18 cellular contexts compared by ENCODE assay signal in the genomic region with DNA sequence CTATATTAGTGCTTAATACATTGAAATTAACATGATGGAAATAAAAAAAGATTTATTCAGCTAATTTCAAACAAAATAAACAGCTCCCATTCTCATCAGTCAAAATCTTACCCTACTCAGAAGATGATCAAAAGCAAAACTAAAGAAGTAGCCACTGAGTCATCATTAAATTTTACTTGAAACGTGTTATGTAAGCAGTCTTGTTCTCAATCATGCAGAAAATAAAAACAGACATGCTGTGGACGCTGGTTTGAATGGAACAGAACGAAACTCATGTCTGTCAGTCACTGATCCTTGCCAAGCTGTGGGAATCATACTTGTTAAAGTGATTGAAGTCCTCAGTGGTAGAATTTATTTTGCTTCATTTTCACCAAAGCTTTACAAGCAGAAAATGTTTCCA.
A peak's percentile ranks its signal among the peaks of the same experiment; 100 is the strongest.
DNase-seq lines count a peak whose midpoint lies in the region; ATAC-seq lines count a peak whose summit lies in the region.
"Had no signal": no experiment of that assay in that cellular context is flagged by ENCODE, and none has a peak within 500 bp of the region (broad histone marks: within the 10 kb centered on the region; RNA-seq: fewer than 3 reads in every experiment).

No MANE protein-coding gene starts in this region.

- ATAC-seq in GM18867 (IDR thresholded peaks at IDR 0.05; ENCODE audit: unreplicated experiment) (peak; percentile 69), HG03060 (IDR thresholded peaks at IDR 0.05; ENCODE audit: low read depth, unreplicated experiment) (peak; percentile 59)
- ATAC-seq: GM23338, HCT116, PC-3 had no signal

- no peak overlapping the region for H3K9ac ChIP-seq in trophoblast cell (ENCODE audit: low read length)

- H3K27me3 ChIP-seq in trophoblast cell (ENCODE audit: insufficient read depth, low read length) (no peaks in the 10 kb centered on the region), MG63 (no peaks in the 10 kb centered on the region)
- H3K27me3 ChIP-seq: SJSA1 had no signal

- H4K12ac ChIP-seq in trophoblast cell (ENCODE audit: low read depth, low read length), result no peak overlapping the region

- H2AFZ ChIP-seq in trophoblast cell (ENCODE audit: insufficient read depth, low read length, poor library complexity), result no peak overlapping the region

- H2BK12ac ChIP-seq in trophoblast cell (ENCODE audit: low read length), result no peak overlapping the region

- no peak overlapping the region for H3K4me3 ChIP-seq in trophoblast cell (ENCODE audit: low read depth, low read length)
- no peak overlapping the region for H3K4me3 ChIP-seq in MG63
- H3K4me3 ChIP-seq: GM23338, SJSA1 had no signal

- no peak overlapping the region for H3K4me2 ChIP-seq in trophoblast cell (ENCODE audit: low read length)
- H3K4me2 ChIP-seq: GM23338 had no signal

- H3K4ac ChIP-seq in trophoblast cell (ENCODE audit: low read depth, low read length), result no peak overlapping the region

- H3K14ac ChIP-seq in trophoblast cell (ENCODE audit: low read length), result no peak overlapping the region

- H3K79me2 ChIP-seq in trophoblast cell (ENCODE audit: control insufficient read depth, insufficient read depth, low read length, poor library complexity), result no peaks in the 10 kb centered on the region

- H4K8ac ChIP-seq in trophoblast cell (ENCODE audit: low read depth, low read length), result no peak overlapping the region

- whole genome bisulfite sequencing in trophoblast cell (ENCODE audit: extremely low coverage, insufficient coverage, insufficient read length), result no CpG with 5 or more reads among the region's 3 CpGs

- no peak overlapping the region for H4K91ac ChIP-seq in trophoblast cell (ENCODE audit: low read depth, low read length)

- H3K27ac ChIP-seq in trophoblast cell (ENCODE audit: low read depth, low read length), result no peak overlapping the region
- H3K27ac ChIP-seq: SJSA1 had no signal

- H2AK5ac ChIP-seq in trophoblast cell (ENCODE audit: low read length), result no peak overlapping the region

- no peak overlapping the region for H2BK5ac ChIP-seq in trophoblast cell (ENCODE audit: low read depth, low read length, poor library complexity)

- no peaks in the 10 kb centered on the region for H3K79me1 ChIP-seq in trophoblast cell (ENCODE audit: low read length)

- H3K36me3 ChIP-seq in trophoblast cell (ENCODE audit: control insufficient read depth in 1 of 2, insufficient read depth in 2 of 2, low read length in 2 of 2), result no peaks in the 10 kb centered on the region
- no peaks in the 10 kb centered on the region for H3K36me3 ChIP-seq in MG63
- H3K36me3 ChIP-seq: SJSA1 had no signal

- no peaks in the 10 kb centered on the region for H3K4me1 ChIP-seq in trophoblast cell (ENCODE audit: control insufficient read depth in 1 of 2, insufficient read depth in 2 of 2, low read length in 2 of 2)
- H3K4me1 ChIP-seq: SJSA1 had no signal

- no peak overlapping the region for H3K18ac ChIP-seq in trophoblast cell (ENCODE audit: low read length)

- DNase-seq in kidney glomerular epithelial cell (lab: John Stamatoyannopoulos, UW) (peak; percentile 49), amniotic stem cell (lab: John Stamatoyannopoulos, UW) (no peak), DMS79 (lab: John Stamatoyannopoulos, UW) (no peak), trophoblast cell (no peak), MG63 (no peak)
- DNase-seq: ACHN, COR-L47, KBM-7, NCI-H1092, NCI-H2081 treated with DMSO at 0.1 percent for 48 hours, NCI-H510A treated with DMSO at 0.1 percent for 48 hours, NCI-H82, PC-3 had no signal

- H3K9me3 ChIP-seq in trophoblast cell (ENCODE audit: insufficient read depth, low read depth, low read length) (no peaks in the 10 kb centered on the region), MG63 (no peaks in the 10 kb centered on the region)
- H3K9me3 ChIP-seq: SJSA1 had no signal

- no peak overlapping the region for H3K23ac ChIP-seq in trophoblast cell (ENCODE audit: low read length)

- H2BK120ac ChIP-seq in trophoblast cell (ENCODE audit: insufficient read depth, low read length, poor library complexity), result no peak overlapping the region
